In the genomic region with DNA sequence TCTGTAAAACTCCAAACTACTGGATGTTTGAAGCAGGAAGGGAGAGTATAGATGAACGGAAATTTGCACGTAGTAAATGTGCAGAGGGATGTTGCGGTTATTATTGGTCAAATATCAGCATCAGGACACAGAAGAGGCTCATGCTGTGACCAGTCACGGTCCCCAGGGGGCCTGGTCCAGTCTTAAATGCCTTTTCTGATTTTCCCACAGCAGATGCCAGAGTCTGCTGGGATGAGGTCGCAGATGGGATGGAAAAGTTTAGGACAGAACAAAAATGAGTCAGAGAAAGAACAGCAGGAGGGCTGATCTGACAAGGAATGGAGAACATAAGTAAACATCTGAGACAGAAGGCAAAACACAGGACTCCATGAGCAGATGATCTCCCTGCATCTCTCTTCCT, we compare ENCODE assay signal across 17 cellular contexts. TPM values are rescaled to one million over a fixed set of nuclear protein-coding genes. Genes with fewer than 3 reads are reported as not detected.
DNase-seq lines count a peak whose midpoint lies in the region; ATAC-seq lines count a peak whose summit lies in the region.
"Had no signal": no experiment of that assay in that cellular context is flagged by ENCODE, and none has a peak within 500 bp of the region (broad histone marks: within the 10 kb centered on the region; RNA-seq: fewer than 3 reads in every experiment).

No MANE protein-coding gene starts in this region.

- no peaks in the 10 kb centered on the region for H3K9me3 ChIP-seq in skeletal muscle tissue (ENCODE audit: control insufficient read depth in 3 of 3, low read length in 3 of 3)
- H3K9me3 ChIP-seq: SJSA1 had no signal

- H3K27ac Mint-ChIP-seq in activated T-cell treated with anti-CD3 and anti-CD28 coated beads, Interleukin-2, amount 50 U/mL, for 24 hours = peak overlapping the region; percentile 65

- no peaks in the 10 kb centered on the region for H3K27me3 Mint-ChIP-seq in activated T-cell treated with anti-CD3 and anti-CD28 coated beads, Interleukin-2, amount 50 U/mL, for 24 hours

- no peaks in the 10 kb centered on the region for H3K27me3 ChIP-seq in skeletal muscle tissue (ENCODE audit: control insufficient read depth in 3 of 3, insufficient read depth in 3 of 3, low read length in 3 of 3)

- H3K4me1 Mint-ChIP-seq in activated T-cell treated with anti-CD3 and anti-CD28 coated beads, Interleukin-2, amount 50 U/mL, for 24 hours (ENCODE audit: low read depth) = peaks cover 98% of the 10 kb centered on the region

- H3K36me3 Mint-ChIP-seq in activated T-cell treated with anti-CD3 and anti-CD28 coated beads, Interleukin-2, amount 50 U/mL, for 24 hours (ENCODE audit: low read depth) = peaks cover 43% of the 10 kb centered on the region

- no peaks in the 10 kb centered on the region for H3K36me3 ChIP-seq in skeletal muscle tissue (ENCODE audit: control insufficient read depth in 3 of 3, insufficient read depth in 3 of 3, low read length in 3 of 3)
- H3K36me3 ChIP-seq: SJSA1 had no signal

- H3K27ac ChIP-seq in caudate nucleus (ENCODE audit: low read depth, low read length) (peak overlapping the region; percentile 54), skeletal muscle tissue (ENCODE audit: low read depth, low read length) (peak overlapping the region; percentile 28)
- H3K27ac ChIP-seq: SJSA1 had no signal

- no peak overlapping the region for H3K4me3 ChIP-seq in skeletal muscle tissue (ENCODE audit: low read length in 3 of 3)
- H3K4me3 ChIP-seq: SJSA1, skin epidermis had no signal

- no peaks in the 10 kb centered on the region for H3K4me1 ChIP-seq in skeletal muscle tissue (ENCODE audit: control insufficient read depth in 3 of 3, insufficient read depth in 3 of 3, low read length in 3 of 3)
- H3K4me1 ChIP-seq: SJSA1 had no signal

- H3K9ac ChIP-seq in skeletal muscle tissue (ENCODE audit: low read depth in 1 of 3, low read length in 3 of 3) = no peak overlapping the region

- H3K4me3 Mint-ChIP-seq in activated T-cell treated with anti-CD3 and anti-CD28 coated beads, Interleukin-2, amount 50 U/mL, for 24 hours = no peak overlapping the region

- ATAC-seq in HG03432 (IDR thresholded peaks at IDR 0.05; ENCODE audit: unreplicated experiment) = no peak
- no peak for ATAC-seq in HG03342 (IDR thresholded peaks at IDR 0.05; ENCODE audit: unreplicated experiment)

- H3K9me3 Mint-ChIP-seq in activated T-cell treated with anti-CD3 and anti-CD28 coated beads, Interleukin-2, amount 50 U/mL, for 24 hours = peaks cover 8% of the 10 kb centered on the region

- no peak for DNase-seq in activated T-cell treated with anti-CD3 and anti-CD28 coated beads, Interleukin-2, amount 50 U/mL, for 24 hours
- no peak for DNase-seq in activated T-cell treated with anti-CD3 and anti-CD28 coated beads for 4 hours
- peak; percentile 73 for DNase-seq in HT1080 (ENCODE audit: low read depth)
- DNase-seq in caudate nucleus (lab: John Stamatoyannopoulos, UW) = no peak
- DNase-seq in UCSD-AML1 (lab: John Stamatoyannopoulos, UW; ENCODE audit: unreplicated experiment) = no peak
- DNase-seq: activated CD8-positive, alpha-beta memory T cell treated with anti-CD3 and anti-CD28 coated beads, Interleukin-2, amount 50 U/mL, for 48 hours; Karpas-422; kidney glomerular epithelial cell; NCI-H2029; NCI-H82; trophoblast cell had no signal

RNA-seq across cellular contexts. Expression of a gene that starts 11.7 kb away (rescaled TPM):
- total RNA-seq in HT1080 (2014; rRNA removed; shearing (Covaris generic)) = 0.03 TPM in 1 of 2 replicates, not detected in the other
- polyA plus RNA-seq in HT1080 (2015; cell fraction: cytosol; rRNA removed) = 0.33 and 0.59 TPM in 2 replicates
- polyA plus RNA-seq in HT1080 (2015; cell fraction: nucleus; rRNA removed) = 0.25 and 1.3 TPM in 2 replicates
- total RNA-seq in skeletal muscle tissue = under 0.01 TPM
- total RNA-seq: SJSA1 had no signal
- polyA plus RNA-seq: AG04450 had no signal

RNA-seq across cellular contexts. Expression of a gene that starts 49.5 kb away (rescaled TPM):
- 0.16 and 1.0 TPM in 2 replicates for total RNA-seq in HT1080 (2014; rRNA removed; shearing (Covaris generic))
- polyA plus RNA-seq in HT1080 (2015; cell fraction: cytosol; rRNA removed) = 4.9 TPM in 2 replicates
- polyA plus RNA-seq in HT1080 (2015; cell fraction: nucleus; rRNA removed) = 7.4 and 12.7 TPM in 2 replicates
- 3.7 TPM for total RNA-seq in skeletal muscle tissue
- total RNA-seq: SJSA1 had no signal
- polyA plus RNA-seq: AG04450 had no signal
